ENCODE assay signal across 16 cellular contexts in the genomic region with DNA sequence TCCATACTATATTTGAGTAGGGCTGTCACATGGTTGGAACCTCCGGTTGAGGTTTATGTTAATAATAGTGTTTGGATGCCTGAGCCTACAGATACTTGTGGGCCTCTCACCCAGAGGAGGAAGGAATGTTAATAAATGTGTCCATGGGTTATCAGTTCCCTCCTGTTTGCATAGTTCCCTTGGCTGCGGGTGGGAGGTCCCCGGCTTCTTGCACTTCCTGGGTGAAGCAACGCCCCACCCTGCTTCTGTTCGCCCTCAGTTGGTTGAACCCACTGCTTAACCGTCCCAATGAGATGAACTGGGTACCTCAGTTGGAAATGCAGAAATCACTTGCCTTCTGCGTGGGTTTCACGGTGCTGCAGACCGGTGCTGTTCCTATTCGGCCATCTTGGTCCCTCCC.
A peak's percentile ranks its signal among the peaks of the same experiment; 100 is the strongest.
DNase-seq lines count a peak whose midpoint lies in the region; ATAC-seq and TF ChIP-seq lines count a peak whose summit lies in the region.
"Had no signal": no experiment of that assay in that cellular context is flagged by ENCODE, and none has a peak within 500 bp of the region (broad histone marks: within the 10 kb centered on the region; RNA-seq: fewer than 3 reads in every experiment).

No MANE protein-coding gene starts in this region.

- peaks cover 25% of the 10 kb centered on the region for H3K4me1 Mint-ChIP-seq in nephron

- no peaks in the 10 kb centered on the region for H3K36me3 Mint-ChIP-seq in nephron (ENCODE audit: low read depth)
- H3K36me3 Mint-ChIP-seq: CD14-positive monocyte had no signal

- H3K9me3 Mint-ChIP-seq in nephron = no peaks in the 10 kb centered on the region

- H3K27me3 Mint-ChIP-seq in nephron (ENCODE audit: low read depth) = peaks cover 3% of the 10 kb centered on the region

- DNase-seq in NCI-H2227 treated with DMSO at 0.1 percent for 48 hours (lab: John Stamatoyannopoulos, UW) (peak; percentile 3), NCI-H2227 (lab: John Stamatoyannopoulos, UW; ENCODE audit: unreplicated experiment) (no peak), NCI-H1105 treated with DMSO at 0.1 percent for 48 hours (lab: John Stamatoyannopoulos, UW) (no peak)
- DNase-seq: 8988T, DMS79 treated with DMSO at 0.1 percent for 48 hours, NCI-H1105, NCI-H187, NCI-H526, PC-9 had no signal

- peak overlapping the region in 2 of 3 experiments; percentile 24 to 39 for H3K27ac Mint-ChIP-seq in nephron
- H3K27ac Mint-ChIP-seq: CD14-positive monocyte had no signal

- peak overlapping the region in 1 of 3 experiments; percentile 53 for H3K4me3 Mint-ChIP-seq in nephron

- TF ChIP-seq CTCF in VCaP (conservative IDR thresholded peaks at IDR 0.05) (no peak), nephron (IDR thresholded peaks at IDR 0.05; ENCODE audit: unreplicated experiment in 3 of 3) (no peak)

- ATAC-seq in HG03097 (IDR thresholded peaks at IDR 0.05; ENCODE audit: low FRiP score, unreplicated experiment) (no peak), HG03521 (IDR thresholded peaks at IDR 0.05; ENCODE audit: unreplicated experiment) (no peak), HG02571 (IDR thresholded peaks at IDR 0.05; ENCODE audit: unreplicated experiment) (no peak)

- H3K27ac ChIP-seq in VCaP = peak overlapping the region; percentile 40
- H3K27ac ChIP-seq: PC-9, SJSA1 had no signal
